Comparison of ENCODE assay signal across 9 cellular contexts in genomic region chr1:91730781-91731732, GRCh38.
DNase-seq lines count a peak whose midpoint lies in the region; ATAC-seq and TF ChIP-seq lines count a peak whose summit lies in the region.
"Had no signal": no experiment of that assay in that cellular context is flagged by ENCODE, and none has a peak within 500 bp of the region (broad histone marks: within the 10 kb centered on the region; RNA-seq: fewer than 3 reads in every experiment).

No MANE protein-coding gene starts in this region.

- no peak for ATAC-seq in GM18498 (IDR thresholded peaks at IDR 0.05; ENCODE audit: unreplicated experiment)

- intact Hi-C loops in lower leg skin (cut with DNase I; ENCODE audit: low total_unique reads) = no loop called here
- intact Hi-C loops in vagina (cut with DNase I) = no loop called here
- intact Hi-C loops in colonic mucosa (cut with DNase I) = no loop called here

- H3K27ac ChIP-seq in vagina = peak overlapping the region; percentile 87
- H3K27ac ChIP-seq in colonic mucosa = no peak overlapping the region

- WGBS in lower leg skin, 2 donors = 35 to 42% methylated on average over 15 of the region's 15 CpGs

- no peaks in the 10 kb centered on the region for H3K9me3 ChIP-seq in adipocyte (ENCODE audit: control insufficient read depth, low read length)
- no peaks in the 10 kb centered on the region for H3K9me3 ChIP-seq in vagina
- no peaks in the 10 kb centered on the region for H3K9me3 ChIP-seq in colonic mucosa

- peak overlapping the region; percentile 7 for H3K4me3 ChIP-seq in adipocyte (ENCODE audit: low read length)
- H3K4me3 ChIP-seq in lower leg skin (ENCODE audit: low read depth, poor library complexity, severe bottlenecking) = no peak overlapping the region
- no peak overlapping the region for H3K4me3 ChIP-seq in vagina
- no peak overlapping the region for H3K4me3 ChIP-seq in colonic mucosa

- H3K9ac ChIP-seq in adipocyte (ENCODE audit: low read length) (no peak overlapping the region), colonic mucosa (ENCODE audit: low read depth in 2 of 2, low read length in 2 of 2) (no peak overlapping the region)

- peak; percentile 26 for DNase-seq in stimulated activated naive CD4-positive, alpha-beta T cell treated with Interleukin-2 at 50 U/mL for 16 hours (lab: John Stamatoyannopoulos, UW)
- DNase-seq in stimulated activated naive CD4-positive, alpha-beta T cell (lab: John Stamatoyannopoulos, UW) = no peak
- peak; percentile 66 for DNase-seq in adipocyte (ENCODE audit: low read depth)
- peak; percentile 87 to 93 for DNase-seq in lower leg skin (ENCODE audit: low spot score in 2 of 2)
- peak in 1 of 2 donors; percentile 91 for DNase-seq in vagina (ENCODE audit: extremely low spot score in 2 of 2)
- DNase-seq in activated gamma-delta T cell treated with Interleukin-2 at 50 U/mL for 16 hours = no peak
- no peak for DNase-seq in colonic mucosa
- DNase-seq: DND-41 had no signal

- H3K36me3 ChIP-seq in adipocyte (ENCODE audit: control insufficient read depth, insufficient read depth, low read length, severe bottlenecking) (peaks cover 61% of the 10 kb centered on the region), vagina (peaks cover 0 to 30% of the 10 kb centered on the region in 2 donors), colonic mucosa (no peaks in the 10 kb centered on the region)

- peaks cover 65% of the 10 kb centered on the region for H3K4me1 ChIP-seq in adipocyte (ENCODE audit: control insufficient read depth, insufficient read depth, low read length)
- H3K4me1 ChIP-seq in vagina = peaks cover 56% of the 10 kb centered on the region
- H3K4me1 ChIP-seq in colonic mucosa = peaks cover 4% of the 10 kb centered on the region

- TF ChIP-seq POLR2A in lower leg skin (IDR thresholded peaks at IDR 0.05) (no peak), vagina (IDR thresholded peaks at IDR 0.05) (no peak)

- TF ChIP-seq CTCF in lower leg skin (IDR thresholded peaks at IDR 0.05) (no peak), vagina (IDR thresholded peaks at IDR 0.05) (no peak), colonic mucosa (IDR thresholded peaks at IDR 0.05) (no peak)

- no peaks in the 10 kb centered on the region for H3K27me3 ChIP-seq in adipocyte (replicated peaks; ENCODE audit: control insufficient read depth, insufficient read depth, low read length)
- H3K27me3 ChIP-seq in vagina = no peaks in the 10 kb centered on the region
- H3K27me3 ChIP-seq in colonic mucosa = no peaks in the 10 kb centered on the region

Comparison
In these comparisons a context has a peak if more than half of its experiments do, and no peak if none do; other contexts are left out.
1. DNase-seq: peak in stimulated activated naive CD4-positive, alpha-beta T cell treated with Interleukin-2 at 50 U/mL for 16 hours (single experiment), adipocyte (single experiment) and lower leg skin (2 of 2); none in stimulated activated naive CD4-positive, alpha-beta T cell (0 of 6), activated gamma-delta T cell treated with Interleukin-2 at 50 U/mL for 16 hours (single experiment) and colonic mucosa (single experiment).